In the genomic region with DNA sequence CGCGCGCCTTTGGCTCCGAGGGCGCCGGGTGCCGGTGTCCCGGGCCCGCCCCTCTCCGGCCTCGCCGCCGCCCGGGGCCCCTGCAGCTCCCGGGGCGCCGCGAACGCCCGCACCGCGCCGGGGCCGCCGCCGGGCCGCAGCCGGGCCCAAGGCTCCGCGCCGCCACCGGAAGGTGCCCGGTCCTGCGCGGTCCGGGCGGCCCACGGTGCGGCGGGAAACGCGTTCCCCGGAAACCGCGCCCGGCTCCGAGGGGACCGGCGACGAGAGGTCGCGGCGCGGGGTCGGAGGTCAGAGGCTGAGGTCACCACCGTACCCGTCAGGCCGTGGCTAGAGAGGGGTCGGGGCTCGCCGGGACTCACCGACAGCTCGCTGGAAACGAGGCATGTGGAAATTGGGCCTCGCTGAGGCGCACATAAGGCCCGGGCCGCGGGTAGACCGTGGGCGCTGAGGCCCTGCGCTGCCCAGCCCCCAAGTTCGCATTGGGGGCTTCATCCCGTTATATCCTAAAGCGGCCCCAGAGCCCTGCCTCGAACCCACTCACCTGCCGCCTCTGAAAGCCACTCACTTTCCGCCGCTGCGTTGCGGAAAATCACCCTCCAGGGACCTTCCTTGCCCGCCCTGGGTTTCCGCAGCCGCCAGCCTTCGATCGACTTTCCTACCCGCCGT, we compare ENCODE assay signal across 1 cellular context.
TF ChIP-seq lines count a peak whose summit lies in the region.

A gene (minus strand): TSS at position 167 of the 666 bp plus-strand sequence. CDS start 745 bp downstream, outside the sequence.

TF ChIP-seq in HepG2, 621 proteins besides CTCF, POLR2A, EP300 and RAD21 (continued from another document and continues in another):
- TF ChIP-seq, protein P1, sequence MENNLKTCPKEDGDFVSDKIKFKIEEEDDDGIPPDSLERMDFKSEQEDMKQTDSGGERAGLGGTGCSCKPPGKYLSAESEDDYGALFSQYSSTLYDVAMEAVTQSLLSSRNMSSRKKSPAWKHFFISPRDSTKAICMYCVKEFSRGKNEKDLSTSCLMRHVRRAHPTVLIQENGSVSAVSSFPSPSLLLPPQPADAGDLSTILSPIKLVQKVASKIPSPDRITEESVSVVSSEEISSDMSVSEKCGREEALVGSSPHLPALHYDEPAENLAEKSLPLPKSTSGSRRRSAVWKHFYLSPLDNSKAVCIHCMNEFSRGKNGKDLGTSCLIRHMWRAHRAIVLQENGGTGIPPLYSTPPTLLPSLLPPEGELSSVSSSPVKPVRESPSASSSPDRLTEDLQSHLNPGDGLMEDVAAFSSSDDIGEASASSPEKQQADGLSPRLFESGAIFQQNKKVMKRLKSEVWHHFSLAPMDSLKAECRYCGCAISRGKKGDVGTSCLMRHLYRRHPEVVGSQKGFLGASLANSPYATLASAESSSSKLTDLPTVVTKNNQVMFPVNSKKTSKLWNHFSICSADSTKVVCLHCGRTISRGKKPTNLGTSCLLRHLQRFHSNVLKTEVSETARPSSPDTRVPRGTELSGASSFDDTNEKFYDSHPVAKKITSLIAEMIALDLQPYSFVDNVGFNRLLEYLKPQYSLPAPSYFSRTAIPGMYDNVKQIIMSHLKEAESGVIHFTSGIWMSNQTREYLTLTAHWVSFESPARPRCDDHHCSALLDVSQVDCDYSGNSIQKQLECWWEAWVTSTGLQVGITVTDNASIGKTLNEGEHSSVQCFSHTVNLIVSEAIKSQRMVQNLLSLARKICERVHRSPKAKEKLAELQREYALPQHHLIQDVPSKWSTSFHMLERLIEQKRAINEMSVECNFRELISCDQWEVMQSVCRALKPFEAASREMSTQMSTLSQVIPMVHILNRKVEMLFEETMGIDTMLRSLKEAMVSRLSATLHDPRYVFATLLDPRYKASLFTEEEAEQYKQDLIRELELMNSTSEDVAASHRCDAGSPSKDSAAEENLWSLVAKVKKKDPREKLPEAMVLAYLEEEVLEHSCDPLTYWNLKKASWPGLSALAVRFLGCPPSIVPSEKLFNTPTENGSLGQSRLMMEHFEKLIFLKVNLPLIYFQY (CRISPR knock-in tag; IDR thresholded peaks at IDR 0.05; ENCODE audit: borderline replicate concordance), result peak; percentile 97
- TF ChIP-seq, protein P2, sequence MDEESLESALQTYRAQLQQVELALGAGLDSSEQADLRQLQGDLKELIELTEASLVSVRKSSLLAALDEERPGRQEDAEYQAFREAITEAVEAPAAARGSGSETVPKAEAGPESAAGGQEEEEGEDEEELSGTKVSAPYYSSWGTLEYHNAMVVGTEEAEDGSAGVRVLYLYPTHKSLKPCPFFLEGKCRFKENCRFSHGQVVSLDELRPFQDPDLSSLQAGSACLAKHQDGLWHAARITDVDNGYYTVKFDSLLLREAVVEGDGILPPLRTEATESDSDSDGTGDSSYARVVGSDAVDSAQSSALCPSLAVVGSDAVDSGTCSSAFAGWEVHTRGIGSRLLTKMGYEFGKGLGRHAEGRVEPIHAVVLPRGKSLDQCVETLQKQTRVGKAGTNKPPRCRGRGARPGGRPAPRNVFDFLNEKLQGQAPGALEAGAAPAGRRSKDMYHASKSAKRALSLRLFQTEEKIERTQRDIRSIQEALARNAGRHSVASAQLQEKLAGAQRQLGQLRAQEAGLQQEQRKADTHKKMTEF (CRISPR knock-in tag; IDR thresholded peaks at IDR 0.05), result peak; percentile 90; the same call in 1 of the 2 replicates
- TF ChIP-seq TEAD3 (CRISPR knock-in tag; optimal IDR thresholded peaks at IDR 0.05; ENCODE audit: borderline replicate concordance) (peak; percentile 74), SAP130 (CRISPR knock-in tag; IDR thresholded peaks at IDR 0.05; ENCODE audit: low read depth) (peak; percentile 88), ZNF326 (CRISPR knock-in tag; IDR thresholded peaks at IDR 0.05; ENCODE audit: borderline replicate concordance) (peak; percentile 65; the same call in 1 of the 2 replicates), FOXA1 (IDR thresholded peaks at IDR 0.05) (no peak), FOXA1 (CRISPR knock-in tag; IDR thresholded peaks at IDR 0.05) (peak; percentile 71), NFYC (CRISPR knock-in tag; IDR thresholded peaks at IDR 0.05) (peak; percentile 55; the same call in 1 of the 2 replicates), ZBTB8A (CRISPR knock-in tag; IDR thresholded peaks at IDR 0.05; ENCODE audit: borderline replicate concordance, low read depth) (no peak), KDM4B (CRISPR knock-in tag; IDR thresholded peaks at IDR 0.05) (peak; percentile 82; the same call in 1 of the 2 replicates), ZNF558 (CRISPR knock-in tag; IDR thresholded peaks at IDR 0.05; ENCODE audit: borderline replicate concordance) (no peak; the same call in 1 of the 2 replicates), NCOA5 (CRISPR knock-in tag; IDR thresholded peaks at IDR 0.05) (no peak), ZNF101 (CRISPR knock-in tag; IDR thresholded peaks at IDR 0.05; ENCODE audit: borderline replicate concordance, low read depth) (0 out of 2 replicates have a peak, but pooled peaks have one; percentile 53), ZNF816 (CRISPR knock-in tag; IDR thresholded peaks at IDR 0.05; ENCODE audit: borderline replicate concordance) (no peak), ZSCAN25 (CRISPR knock-in tag; IDR thresholded peaks at IDR 0.05) (peak; percentile 65), PRMT3 (CRISPR knock-in tag; IDR thresholded peaks at IDR 0.05; ENCODE audit: borderline replicate concordance, low read depth) (no peak), SP4 (CRISPR knock-in tag; IDR thresholded peaks at IDR 0.05) (peak; percentile 93), RAD51 (IDR thresholded peaks at IDR 0.05; ENCODE audit: borderline replicate concordance) (no peak), ZNF235 (CRISPR knock-in tag; IDR thresholded peaks at IDR 0.05; ENCODE audit: borderline replicate concordance) (peak; percentile 85), ZSCAN12 (CRISPR knock-in tag; IDR thresholded peaks at IDR 0.05) (peak; percentile 66; the same call in 1 of the 2 replicates), ZNF790 (CRISPR knock-in tag; IDR thresholded peaks at IDR 0.05; ENCODE audit: borderline replicate concordance) (peak; percentile 93; the same call in 1 of the 2 replicates), GATAD1 (CRISPR knock-in tag; IDR thresholded peaks at IDR 0.05) (peak; percentile 96), ZNF549 (CRISPR knock-in tag; IDR thresholded peaks at IDR 0.05) (no peak), EED (CRISPR knock-in tag; IDR thresholded peaks at IDR 0.05) (peak; percentile 48; the same call in 1 of the 2 replicates), ZNF17 (CRISPR knock-in tag; IDR thresholded peaks at IDR 0.05) (no peak), THYN1 (CRISPR knock-in tag; IDR thresholded peaks at IDR 0.05; ENCODE audit: borderline replicate concordance, low read depth) (no peak), FOSL1 (CRISPR knock-in tag; IDR thresholded peaks at IDR 0.05; ENCODE audit: borderline replicate concordance) (no peak), SETDB1 (CRISPR knock-in tag; IDR thresholded peaks at IDR 0.05; ENCODE audit: borderline replicate concordance) (no peak), CHD2 (IDR thresholded peaks at IDR 0.05; ENCODE audit: low read depth, low read length) (no peak), HMG20B (CRISPR knock-in tag; conservative IDR thresholded peaks at IDR 0.05) (0 out of 2 replicates have a peak, but pooled peaks have one; percentile 61), KLF13 (CRISPR knock-in tag; IDR thresholded peaks at IDR 0.05) (no peak; the same call in 1 of the 2 replicates), AKAP8 (CRISPR knock-in tag; IDR thresholded peaks at IDR 0.05) (peak; percentile 91), NR2F2 (IDR thresholded peaks at IDR 0.05; ENCODE audit: borderline replicate concordance, low read depth) (peak; percentile 95), HHEX (CRISPR knock-in tag; IDR thresholded peaks at IDR 0.05) (no peak), ZNF343 (CRISPR knock-in tag; IDR thresholded peaks at IDR 0.05) (no peak), GABPB1 (CRISPR knock-in tag; IDR thresholded peaks at IDR 0.05) (peak; percentile 95), ZNF841 (CRISPR knock-in tag; IDR thresholded peaks at IDR 0.05; ENCODE audit: borderline replicate concordance) (no peak), ZNF207 (IDR thresholded peaks at IDR 0.05; ENCODE audit: borderline replicate concordance) (no peak)
- TF ChIP-seq, protein P3, sequence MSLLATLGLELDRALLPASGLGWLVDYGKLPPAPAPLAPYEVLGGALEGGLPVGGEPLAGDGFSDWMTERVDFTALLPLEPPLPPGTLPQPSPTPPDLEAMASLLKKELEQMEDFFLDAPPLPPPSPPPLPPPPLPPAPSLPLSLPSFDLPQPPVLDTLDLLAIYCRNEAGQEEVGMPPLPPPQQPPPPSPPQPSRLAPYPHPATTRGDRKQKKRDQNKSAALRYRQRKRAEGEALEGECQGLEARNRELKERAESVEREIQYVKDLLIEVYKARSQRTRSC (CRISPR knock-in tag; IDR thresholded peaks at IDR 0.05; ENCODE audit: low read depth), result 0 out of 2 replicates have a peak, but pooled peaks have one; percentile 39
- TF ChIP-seq, protein P4, sequence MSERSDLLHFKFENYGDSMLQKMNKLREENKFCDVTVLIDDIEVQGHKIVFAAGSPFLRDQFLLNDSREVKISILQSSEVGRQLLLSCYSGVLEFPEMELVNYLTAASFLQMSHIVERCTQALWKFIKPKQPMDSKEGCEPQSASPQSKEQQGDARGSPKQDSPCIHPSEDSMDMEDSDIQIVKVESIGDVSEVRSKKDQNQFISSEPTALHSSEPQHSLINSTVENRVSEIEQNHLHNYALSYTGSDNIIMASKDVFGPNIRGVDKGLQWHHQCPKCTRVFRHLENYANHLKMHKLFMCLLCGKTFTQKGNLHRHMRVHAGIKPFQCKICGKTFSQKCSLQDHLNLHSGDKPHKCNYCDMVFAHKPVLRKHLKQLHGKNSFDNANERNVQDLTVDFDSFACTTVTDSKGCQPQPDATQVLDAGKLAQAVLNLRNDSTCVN (CRISPR knock-in tag; IDR thresholded peaks at IDR 0.05; ENCODE audit: borderline replicate concordance), result peak; percentile 76; the same call in 1 of the 2 replicates
- TF ChIP-seq, protein P5, sequence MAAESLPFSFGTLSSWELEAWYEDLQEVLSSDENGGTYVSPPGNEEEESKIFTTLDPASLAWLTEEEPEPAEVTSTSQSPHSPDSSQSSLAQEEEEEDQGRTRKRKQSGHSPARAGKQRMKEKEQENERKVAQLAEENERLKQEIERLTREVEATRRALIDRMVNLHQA (CRISPR knock-in tag; IDR thresholded peaks at IDR 0.05), result no peak
- TF ChIP-seq, protein P6, sequence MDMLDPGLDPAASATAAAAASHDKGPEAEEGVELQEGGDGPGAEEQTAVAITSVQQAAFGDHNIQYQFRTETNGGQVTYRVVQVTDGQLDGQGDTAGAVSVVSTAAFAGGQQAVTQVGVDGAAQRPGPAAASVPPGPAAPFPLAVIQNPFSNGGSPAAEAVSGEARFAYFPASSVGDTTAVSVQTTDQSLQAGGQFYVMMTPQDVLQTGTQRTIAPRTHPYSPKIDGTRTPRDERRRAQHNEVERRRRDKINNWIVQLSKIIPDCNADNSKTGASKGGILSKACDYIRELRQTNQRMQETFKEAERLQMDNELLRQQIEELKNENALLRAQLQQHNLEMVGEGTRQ (IDR thresholded peaks at IDR 0.05; ENCODE audit: low read depth, low read length), result no peak
- TF ChIP-seq, protein P6 (CRISPR knock-in tag; IDR thresholded peaks at IDR 0.05; ENCODE audit: borderline replicate concordance), result no peak; the same call in 1 of the 2 replicates
- TF ChIP-seq, protein P7, sequence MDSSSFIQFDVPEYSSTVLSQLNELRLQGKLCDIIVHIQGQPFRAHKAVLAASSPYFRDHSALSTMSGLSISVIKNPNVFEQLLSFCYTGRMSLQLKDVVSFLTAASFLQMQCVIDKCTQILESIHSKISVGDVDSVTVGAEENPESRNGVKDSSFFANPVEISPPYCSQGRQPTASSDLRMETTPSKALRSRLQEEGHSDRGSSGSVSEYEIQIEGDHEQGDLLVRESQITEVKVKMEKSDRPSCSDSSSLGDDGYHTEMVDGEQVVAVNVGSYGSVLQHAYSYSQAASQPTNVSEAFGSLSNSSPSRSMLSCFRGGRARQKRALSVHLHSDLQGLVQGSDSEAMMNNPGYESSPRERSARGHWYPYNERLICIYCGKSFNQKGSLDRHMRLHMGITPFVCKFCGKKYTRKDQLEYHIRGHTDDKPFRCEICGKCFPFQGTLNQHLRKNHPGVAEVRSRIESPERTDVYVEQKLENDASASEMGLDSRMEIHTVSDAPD (CRISPR knock-in tag; IDR thresholded peaks at IDR 0.05), result peak; percentile 70; the same call in 1 of the 2 replicates
- TF ChIP-seq, protein P8, sequence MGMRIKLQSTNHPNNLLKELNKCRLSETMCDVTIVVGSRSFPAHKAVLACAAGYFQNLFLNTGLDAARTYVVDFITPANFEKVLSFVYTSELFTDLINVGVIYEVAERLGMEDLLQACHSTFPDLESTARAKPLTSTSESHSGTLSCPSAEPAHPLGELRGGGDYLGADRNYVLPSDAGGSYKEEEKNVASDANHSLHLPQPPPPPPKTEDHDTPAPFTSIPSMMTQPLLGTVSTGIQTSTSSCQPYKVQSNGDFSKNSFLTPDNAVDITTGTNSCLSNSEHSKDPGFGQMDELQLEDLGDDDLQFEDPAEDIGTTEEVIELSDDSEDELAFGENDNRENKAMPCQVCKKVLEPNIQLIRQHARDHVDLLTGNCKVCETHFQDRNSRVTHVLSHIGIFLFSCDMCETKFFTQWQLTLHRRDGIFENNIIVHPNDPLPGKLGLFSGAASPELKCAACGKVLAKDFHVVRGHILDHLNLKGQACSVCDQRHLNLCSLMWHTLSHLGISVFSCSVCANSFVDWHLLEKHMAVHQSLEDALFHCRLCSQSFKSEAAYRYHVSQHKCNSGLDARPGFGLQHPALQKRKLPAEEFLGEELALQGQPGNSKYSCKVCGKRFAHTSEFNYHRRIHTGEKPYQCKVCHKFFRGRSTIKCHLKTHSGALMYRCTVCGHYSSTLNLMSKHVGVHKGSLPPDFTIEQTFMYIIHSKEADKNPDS (CRISPR knock-in tag; IDR thresholded peaks at IDR 0.05), result peak; percentile 56; the same call in 1 of the 2 replicates
- TF ChIP-seq, protein P9, sequence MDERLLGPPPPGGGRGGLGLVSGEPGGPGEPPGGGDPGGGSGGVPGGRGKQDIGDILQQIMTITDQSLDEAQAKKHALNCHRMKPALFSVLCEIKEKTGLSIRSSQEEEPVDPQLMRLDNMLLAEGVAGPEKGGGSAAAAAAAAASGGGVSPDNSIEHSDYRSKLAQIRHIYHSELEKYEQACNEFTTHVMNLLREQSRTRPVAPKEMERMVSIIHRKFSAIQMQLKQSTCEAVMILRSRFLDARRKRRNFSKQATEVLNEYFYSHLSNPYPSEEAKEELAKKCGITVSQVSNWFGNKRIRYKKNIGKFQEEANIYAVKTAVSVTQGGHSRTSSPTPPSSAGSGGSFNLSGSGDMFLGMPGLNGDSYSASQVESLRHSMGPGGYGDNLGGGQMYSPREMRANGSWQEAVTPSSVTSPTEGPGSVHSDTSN (CRISPR knock-in tag; IDR thresholded peaks at IDR 0.05), result no peak
- TF ChIP-seq, protein P10, sequence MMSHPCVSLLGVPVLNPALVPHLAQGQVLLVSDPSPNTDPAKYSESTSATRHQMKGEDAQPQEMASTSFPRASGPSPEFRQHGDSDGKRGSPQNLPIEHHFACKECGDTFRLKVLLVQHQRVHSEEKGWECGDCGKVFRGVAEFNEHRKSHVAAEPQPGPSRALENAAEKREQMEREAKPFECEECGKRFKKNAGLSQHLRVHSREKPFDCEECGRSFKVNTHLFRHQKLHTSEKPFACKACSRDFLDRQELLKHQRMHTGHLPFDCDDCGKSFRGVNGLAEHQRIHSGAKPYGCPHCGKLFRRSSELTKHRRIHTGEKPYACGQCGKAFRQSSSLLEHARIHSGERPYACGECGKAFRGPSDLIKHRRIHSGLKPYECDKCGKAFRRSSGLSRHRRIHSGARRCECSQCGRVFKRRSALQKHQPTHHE (CRISPR knock-in tag; IDR thresholded peaks at IDR 0.05; ENCODE audit: borderline replicate concordance), result no peak
